Comparison of ENCODE assay signal across 1 cellular context in the genomic region with DNA sequence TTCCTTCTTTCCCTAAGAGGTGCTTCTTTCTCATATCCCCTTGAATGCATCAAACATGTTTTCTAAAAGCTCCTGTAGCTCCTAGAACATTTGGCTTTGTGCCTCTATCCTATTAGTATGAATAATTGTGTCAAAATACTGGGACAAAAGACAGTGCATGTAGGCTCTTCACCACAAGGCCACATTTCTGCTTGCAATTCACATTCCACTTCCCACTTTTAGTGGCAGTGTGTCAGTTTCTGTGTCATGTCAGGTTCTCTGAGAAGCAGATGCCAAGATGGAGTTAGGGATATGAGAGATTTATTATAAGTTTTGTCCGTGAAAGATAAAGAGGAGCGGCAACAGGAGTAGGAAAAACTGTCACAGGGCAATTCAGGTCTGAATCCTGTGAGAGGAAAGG.
TF ChIP-seq lines count a peak whose summit lies in the region.

No MANE protein-coding gene starts in this region.

TF ChIP-seq in GM23338, 12 proteins besides CTCF, POLR2A, EP300 and RAD21 (continued from another document):
- TF ChIP-seq, protein P1, sequence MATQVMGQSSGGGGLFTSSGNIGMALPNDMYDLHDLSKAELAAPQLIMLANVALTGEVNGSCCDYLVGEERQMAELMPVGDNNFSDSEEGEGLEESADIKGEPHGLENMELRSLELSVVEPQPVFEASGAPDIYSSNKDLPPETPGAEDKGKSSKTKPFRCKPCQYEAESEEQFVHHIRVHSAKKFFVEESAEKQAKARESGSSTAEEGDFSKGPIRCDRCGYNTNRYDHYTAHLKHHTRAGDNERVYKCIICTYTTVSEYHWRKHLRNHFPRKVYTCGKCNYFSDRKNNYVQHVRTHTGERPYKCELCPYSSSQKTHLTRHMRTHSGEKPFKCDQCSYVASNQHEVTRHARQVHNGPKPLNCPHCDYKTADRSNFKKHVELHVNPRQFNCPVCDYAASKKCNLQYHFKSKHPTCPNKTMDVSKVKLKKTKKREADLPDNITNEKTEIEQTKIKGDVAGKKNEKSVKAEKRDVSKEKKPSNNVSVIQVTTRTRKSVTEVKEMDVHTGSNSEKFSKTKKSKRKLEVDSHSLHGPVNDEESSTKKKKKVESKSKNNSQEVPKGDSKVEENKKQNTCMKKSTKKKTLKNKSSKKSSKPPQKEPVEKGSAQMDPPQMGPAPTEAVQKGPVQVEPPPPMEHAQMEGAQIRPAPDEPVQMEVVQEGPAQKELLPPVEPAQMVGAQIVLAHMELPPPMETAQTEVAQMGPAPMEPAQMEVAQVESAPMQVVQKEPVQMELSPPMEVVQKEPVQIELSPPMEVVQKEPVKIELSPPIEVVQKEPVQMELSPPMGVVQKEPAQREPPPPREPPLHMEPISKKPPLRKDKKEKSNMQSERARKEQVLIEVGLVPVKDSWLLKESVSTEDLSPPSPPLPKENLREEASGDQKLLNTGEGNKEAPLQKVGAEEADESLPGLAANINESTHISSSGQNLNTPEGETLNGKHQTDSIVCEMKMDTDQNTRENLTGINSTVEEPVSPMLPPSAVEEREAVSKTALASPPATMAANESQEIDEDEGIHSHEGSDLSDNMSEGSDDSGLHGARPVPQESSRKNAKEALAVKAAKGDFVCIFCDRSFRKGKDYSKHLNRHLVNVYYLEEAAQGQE (IDR thresholded peaks at IDR 0.05; ENCODE audit: unreplicated experiment): no peak
- TF ChIP-seq CREB1 (CRISPR knock-in tag; IDR thresholded peaks at IDR 0.05; ENCODE audit: low read depth): no peak
- no peak for TF ChIP-seq NANOG (IDR thresholded peaks at IDR 0.05; ENCODE audit: borderline replicate concordance)
